ENCODE assay signal across 8 cellular contexts in the genomic region with DNA sequence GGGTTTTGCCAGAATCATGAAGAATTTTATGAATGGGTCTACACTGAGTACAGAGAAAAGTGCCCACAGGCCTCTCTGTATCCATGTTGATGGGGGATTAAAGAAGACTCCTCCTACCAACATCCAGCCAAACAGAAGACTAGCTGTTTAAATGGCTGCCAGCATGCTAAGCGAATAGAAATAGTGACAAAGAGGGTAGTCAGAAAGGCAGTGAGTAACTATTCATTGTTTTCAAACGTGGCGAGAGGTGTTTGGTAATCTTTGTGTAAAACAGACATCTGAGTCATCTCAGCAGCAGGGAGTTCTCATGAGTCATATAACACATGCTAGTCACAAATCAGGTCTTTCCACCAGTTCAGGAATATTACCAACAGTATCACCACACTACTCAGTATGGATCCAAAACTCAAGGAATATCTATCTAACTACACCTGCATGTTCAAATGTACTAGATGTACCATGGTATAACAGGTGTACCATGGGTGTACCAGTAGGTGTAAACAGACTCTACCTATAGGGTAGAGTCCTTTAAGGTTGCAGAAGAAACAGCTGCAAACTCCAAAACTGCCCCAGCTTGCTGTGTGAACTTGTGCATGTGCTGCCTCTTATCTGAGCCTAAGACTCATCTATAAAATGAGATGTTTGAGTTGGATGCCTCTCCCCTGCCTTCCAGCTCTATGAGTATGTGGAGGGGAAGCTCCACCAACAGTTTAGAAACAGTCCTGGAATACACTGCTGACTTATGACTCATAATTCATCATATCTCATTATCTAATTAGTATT.
A peak's percentile ranks its signal among the peaks of the same experiment; 100 is the strongest.
DNase-seq lines count a peak whose midpoint lies in the region; ATAC-seq and TF ChIP-seq lines count a peak whose summit lies in the region.

No MANE protein-coding gene starts in this region.

- H3K27ac Mint-ChIP-seq in brain: peak overlapping the region in 3 of 5 experiments; percentile 23 to 79 (median 79)

- H3K4me3 ChIP-seq in LNCaP clone FGC (ENCODE audit: low read depth, low read length) (no peak overlapping the region), neuronal stem cell (ENCODE audit: low read length in 2 of 2) (no peak overlapping the region)

- no peak overlapping the region for H3K23ac ChIP-seq in neuronal stem cell (ENCODE audit: low read depth, low read length, poor library complexity)

- no peak overlapping the region for H3K18ac ChIP-seq in neuronal stem cell (ENCODE audit: low read length)

- H2BK15ac ChIP-seq in neuronal stem cell (ENCODE audit: low read length): no peak overlapping the region

- no peak overlapping the region for H2BK12ac ChIP-seq in neuronal stem cell (ENCODE audit: low read length)

- H3K4me2 ChIP-seq in neuronal stem cell (ENCODE audit: insufficient read depth, low read length, poor library complexity, severe bottlenecking): no peak overlapping the region

- peaks cover 3% of the 10 kb centered on the region for H3K27me3 Mint-ChIP-seq in brain

- H4K91ac ChIP-seq in neuronal stem cell (ENCODE audit: low read depth, low read length, poor library complexity): no peak overlapping the region

- no peak overlapping the region for H3K4me3 Mint-ChIP-seq in brain

- intact Hi-C loops in Right ventricle myocardium inferior (cut with DNase I): no loop called here

- no peak overlapping the region for H2BK120ac ChIP-seq in neuronal stem cell (ENCODE audit: low read depth, low read length)

- H2BK5ac ChIP-seq in neuronal stem cell (ENCODE audit: low read length): no peak overlapping the region

- H3K9me3 ChIP-seq in neuronal stem cell (replicated peaks in 1 of 2; ENCODE audit: control insufficient read depth in 2 of 2, insufficient read depth in 1 of 2, low read depth in 1 of 2, low read length in 2 of 2): no peaks in the 10 kb centered on the region

- no peak overlapping the region for H3K4ac ChIP-seq in neuronal stem cell (ENCODE audit: low read length)

- H2AFZ ChIP-seq in neuronal stem cell (ENCODE audit: low read length): peak overlapping the region; percentile 37

- DNase-seq in COLO829 (ENCODE audit: low spot score): peak; percentile 99
- DNase-seq in LNCaP clone FGC (ENCODE audit: low read depth): peak; percentile 91
- no peak for DNase-seq in neuronal stem cell (ENCODE audit: low spot score)
- no peak for DNase-seq in Right ventricle myocardium inferior (ENCODE audit: missing footprints)
- DNase-seq in NCI-H2081 treated with DMSO at 0.1 percent for 48 hours (lab: John Stamatoyannopoulos, UW): no peak
- no peak for DNase-seq in NCI-H748 treated with DMSO at 0.1 percent for 48 hours (lab: John Stamatoyannopoulos, UW)

- WGBS in neuronal stem cell (ENCODE audit: extremely low coverage in 2 of 2, insufficient read length in 2 of 2, insufficient replicate concordance in 1 of 2), 2 donors: no CpG with 5 or more reads among the region's 3 CpGs

- H3K79me1 ChIP-seq in neuronal stem cell (ENCODE audit: low read depth, low read length): no peaks in the 10 kb centered on the region

- H3K27ac ChIP-seq in neuronal stem cell (replicated peaks; ENCODE audit: low read length): no peak overlapping the region

- peaks cover 0 to 9% (median 7%) of the 10 kb centered on the region in 5 experiments for H3K9me3 Mint-ChIP-seq in brain

- H3K36me3 ChIP-seq in neuronal stem cell (replicated peaks in 1 of 2; ENCODE audit: control insufficient read depth in 2 of 2, insufficient read depth in 2 of 2, low read length in 2 of 2): no peaks in the 10 kb centered on the region

- no peak overlapping the region for H3K9ac ChIP-seq in neuronal stem cell (ENCODE audit: low read depth, low read length, poor library complexity)

- no peak overlapping the region for H2AK5ac ChIP-seq in neuronal stem cell (ENCODE audit: low read depth, low read length)

- no peak overlapping the region for H4K8ac ChIP-seq in neuronal stem cell (ENCODE audit: low read depth, low read length)

- no peaks in the 10 kb centered on the region for H3K4me1 ChIP-seq in neuronal stem cell (ENCODE audit: control insufficient read depth in 2 of 2, insufficient read depth in 1 of 2, low read depth in 1 of 2, low read length in 2 of 2)

- no peak overlapping the region for H3K14ac ChIP-seq in neuronal stem cell (ENCODE audit: low read length)

- H3K4me1 Mint-ChIP-seq in brain: peaks cover 12% of the 10 kb centered on the region

- H3K36me3 Mint-ChIP-seq in brain: peaks cover 7% of the 10 kb centered on the region

- H3K27me3 ChIP-seq in neuronal stem cell (ENCODE audit: control insufficient read depth in 3 of 3, insufficient read depth in 3 of 3, low read depth in 1 of 3, low read length in 3 of 3): no peaks in the 10 kb centered on the region

- ATAC-seq in Right ventricle myocardium inferior (no peak), HG03280 (IDR thresholded peaks at IDR 0.05; ENCODE audit: unreplicated experiment) (no peak)

- TF ChIP-seq CTCF in LNCaP clone FGC (IDR thresholded peaks at IDR 0.05; ENCODE audit: control insufficient read depth, extremely low read depth, insufficient read depth) (no peak), brain (conservative IDR thresholded peaks at IDR 0.05) (no peak)

Comparison
In these comparisons a context has a peak if more than half of its experiments do, and no peak if none do; other contexts are left out.
1. DNase-seq: peak in COLO829 (single experiment) and LNCaP clone FGC (single experiment); none in neuronal stem cell (single experiment), Right ventricle myocardium inferior (single experiment), NCI-H2081 treated with DMSO at 0.1 percent for 48 hours (single experiment) and NCI-H748 treated with DMSO at 0.1 percent for 48 hours (single experiment).